In genomic region chr9:110555971-110556370, GRCh38 we compare ENCODE assay signal across 11 cellular contexts. TPM values are rescaled to one million over a fixed set of nuclear protein-coding genes. Genes with fewer than 3 reads are reported as not detected.
DNase-seq lines count a peak whose midpoint lies in the region; ATAC-seq and TF ChIP-seq lines count a peak whose summit lies in the region.
"Had no signal": no experiment of that assay in that cellular context is flagged by ENCODE, and none has a peak within 500 bp of the region (broad histone marks: within the 10 kb centered on the region; RNA-seq: fewer than 3 reads in every experiment).

No MANE protein-coding gene starts in this region.

- no peaks in the 10 kb centered on the region for H3K27me3 ChIP-seq in brain microvascular endothelial cell (replicated peaks)

- ATAC-seq in left ventricle myocardium superior = peak; percentile 95
- peak; percentile 96 for ATAC-seq in sciatic nerve
- no peak for ATAC-seq in GM21367 (IDR thresholded peaks at IDR 0.05; ENCODE audit: unreplicated experiment)

- intact Hi-C loops in left ventricle myocardium superior (cut with micrococcal nuclease) (no loop called here), sciatic nerve (cut with DNase I) (no loop called here), posterior vena cava (cut with DNase I) (no loop called here)

- in situ Hi-C loops in brain microvascular endothelial cell (cut with HindIII; ENCODE audit: low pct_ligation_motif_present, low sequenced_read_pairs) = no loop called here

- no peaks in the 10 kb centered on the region for H3K36me3 ChIP-seq in brain microvascular endothelial cell (replicated peaks)

- H3K4me3 ChIP-seq in brain microvascular endothelial cell (ENCODE audit: low read depth, low read length) = no peak overlapping the region

- peak overlapping the region; percentile 33 for H3K27ac ChIP-seq in brain microvascular endothelial cell

- TF ChIP-seq CTCF in brain microvascular endothelial cell (IDR thresholded peaks at IDR 0.05; ENCODE audit: low read depth, low read length, missing control alignments) = no peak

- DNase-seq in ELR (ENCODE audit: low read depth) (peak; percentile 57), brain microvascular endothelial cell (peak; percentile 82), left ventricle myocardium superior (peak; percentile 50), sciatic nerve (ENCODE audit: low spot score) (peak; percentile 62), NCI-H2171 (lab: John Stamatoyannopoulos, UW) (no peak), posterior vena cava (ENCODE audit: low spot score) (no peak), NOMO-1 (lab: John Stamatoyannopoulos, UW; ENCODE audit: unreplicated experiment in 2 of 2) (no peak)
- DNase-seq: Calu3, NCI-H69 had no signal

RNA-seq across cellular contexts. Expression of gene SVEP1, which starts 23.6 kb away (rescaled TPM):
- total RNA-seq in left ventricle myocardium superior (5.7 TPM), sciatic nerve (110 TPM), posterior vena cava (100 to 1,000 TPM in 1 of 2 donors, 10 to 100 TPM in 1; 97.9 to 113 TPM)
- total RNA-seq: T-helper 1 cell treated with Interleukin-12 subunit alpha and Interleukin-12 subunit beta and Interleukin-4 antibody, amounts not matched to agents 30 ng/mL and 1 ng/mL, for 36 hours had no signal

Comparison
In these comparisons a context has a peak if more than half of its experiments do, and no peak if none do; other contexts are left out.
1. DNase-seq: peak in ELR (single experiment), brain microvascular endothelial cell (single experiment), left ventricle myocardium superior (single experiment) and sciatic nerve (single experiment); none in NCI-H2171 (single experiment), posterior vena cava (single experiment) and NOMO-1 (0 of 2).
2. RNA of gene SVEP1, which starts 23.6 kb away (total RNA-seq): 97.9 to 113 TPM in posterior vena cava and 110 TPM in sciatic nerve (single experiment); 5.7 TPM in left ventricle myocardium superior (single experiment); every median in the first group is over 10 times any median in the second.